In genomic region chr11:47175746-47176327, GRCh38 we compare ENCODE assay signal across 8 cellular contexts. TPM values are rescaled to one million over a fixed set of nuclear protein-coding genes. Genes with fewer than 3 reads are reported as not detected.
DNase-seq lines count a peak whose midpoint lies in the region; ATAC-seq and TF ChIP-seq lines count a peak whose summit lies in the region.

No MANE protein-coding gene starts in this region.

- 19 to 27% (median 20%) methylated on average over 11 to 14 of the region's 14 CpGs for WGBS in adrenal gland, 4 donors
- WGBS in lung, 2 donors: 29 to 34% methylated on average over 14 of the region's 14 CpGs

- peak overlapping the region; percentile 72 to 97 for H3K4me3 ChIP-seq in right atrium auricular region
- H3K4me3 ChIP-seq in adrenal gland: peak overlapping the region; percentile 84 to 97 (median 96)
- peak overlapping the region; percentile 98 for H3K4me3 ChIP-seq in lung

- no peaks in the 10 kb centered on the region for H3K27me3 ChIP-seq in right atrium auricular region
- no peaks in the 10 kb centered on the region for H3K27me3 ChIP-seq in adrenal gland
- no peaks in the 10 kb centered on the region for H3K27me3 ChIP-seq in lung (ENCODE audit: control insufficient read depth, insufficient read depth)

- no peak for DNase-seq in right atrium auricular region (ENCODE audit: low spot score)
- DNase-seq in left cardiac atrium: no peak
- DNase-seq in adrenal gland: no peak
- DNase-seq in lung (ENCODE audit: low spot score): no peak
- no peak for DNase-seq in HCEC 1CT
- DNase-seq in DMS79 (lab: John Stamatoyannopoulos, UW): no peak

- TF ChIP-seq POLR2A in adrenal gland (IDR thresholded peaks at IDR 0.05): no peak

- H3K36me3 ChIP-seq in right atrium auricular region: peaks cover 73% of the 10 kb centered on the region
- H3K36me3 ChIP-seq in adrenal gland (replicated peaks in 1 of 2): peaks cover 0 to 61% of the 10 kb centered on the region in 2 donors
- peaks cover 15 to 37% of the 10 kb centered on the region in 2 donors for H3K36me3 ChIP-seq in lung (ENCODE audit: control insufficient read depth in 2 of 2, insufficient read depth in 2 of 2, low read length in 2 of 2)

- ATAC-seq in left cardiac atrium (no peak), lung (ENCODE audit: insufficient read depth, low FRiP score) (no peak), GM21529 (IDR thresholded peaks at IDR 0.05; ENCODE audit: unreplicated experiment) (no peak), GM21717 (IDR thresholded peaks at IDR 0.05; ENCODE audit: unreplicated experiment) (no peak)

- H3K9me3 ChIP-seq in right atrium auricular region (no peaks in the 10 kb centered on the region), adrenal gland (replicated peaks in 1 of 3) (no peaks in the 10 kb centered on the region), lung (ENCODE audit: control insufficient read depth in 2 of 2, insufficient read depth in 1 of 2, low read length in 1 of 2) (no peaks in the 10 kb centered on the region)

- H3K27ac ChIP-seq in right atrium auricular region (peak overlapping the region; percentile 99), adrenal gland (peak overlapping the region; percentile 87 to 99 (median 97)), lung (ENCODE audit: low read depth in 1 of 2, low read length in 1 of 2) (peak overlapping the region; percentile 89 to 98)

- H3K4me1 ChIP-seq in right atrium auricular region (peaks cover 0 to 64% of the 10 kb centered on the region in 2 donors), adrenal gland (replicated peaks in 1 of 2) (peaks cover 24 to 40% of the 10 kb centered on the region in 2 donors), lung (ENCODE audit: control insufficient read depth in 2 of 2, insufficient read depth in 2 of 2, low read length in 2 of 2) (peaks cover 0 to 17% of the 10 kb centered on the region in 2 donors)

- TF ChIP-seq CTCF in right atrium auricular region (IDR thresholded peaks at IDR 0.05) (no peak), adrenal gland (IDR thresholded peaks at IDR 0.05) (no peak), lung (IDR thresholded peaks at IDR 0.05; ENCODE audit: control extremely low read depth, extremely low read depth) (no peak)

- intact Hi-C loops in left cardiac atrium (cut with DNase I) (loop anchor here in 1 of 2 donors (5.0 kb wide), 2 partner anchors 41 to 81 kb away; partner anchors contain the start of gene NR1H3), adrenal gland (cut with DNase I) (loop anchor here in 1 of 2 donors (5.0 kb wide), 3 partner anchors 41 to 176 kb away; partner anchors contain the start of gene MYBPC3)

RNA-seq across cellular contexts. Expression of gene ARFGAP2, which starts 0.8 kb away (rescaled TPM):
- total RNA-seq in right atrium auricular region: 10 to 100 TPM; 75.1 to 78.0 TPM
- 10 to 100 TPM; 41.4 to 54.4 TPM for total RNA-seq in left cardiac atrium
- total RNA-seq in adrenal gland: 100 to 1,000 TPM in 5 of 8 donors, 10 to 100 TPM in 3; 74.4 to 411 (median 116) TPM
- polyA plus RNA-seq in adrenal gland: 10 to 100 TPM; 72.3 to 92.6 (median 91.1) TPM
- total RNA-seq in lung: 100 to 1,000 TPM; 108 to 140 TPM
- polyA plus RNA-seq in lung: 10 to 100 TPM; 51.2 to 80.2 TPM

RNA-seq across cellular contexts. Expression of gene PACSIN3, which starts 10.4 kb away (rescaled TPM):
- 100 to 1,000 TPM; 107 to 186 TPM for total RNA-seq in right atrium auricular region
- 100 to 1,000 TPM; 108 to 126 TPM for total RNA-seq in left cardiac atrium
- 100 to 1,000 TPM in 6 of 8 donors, 10 to 100 TPM in 2; 96.3 to 211 (median 110) TPM for total RNA-seq in adrenal gland
- polyA plus RNA-seq in adrenal gland: 10 to 100 TPM; 49.4 to 78.9 (median 73.7) TPM
- total RNA-seq in lung: 10 to 100 TPM; 34.7 to 53.3 TPM
- 10 to 100 TPM; 20.6 to 37.9 TPM for polyA plus RNA-seq in lung

RNA-seq across cellular contexts. Expression of gene DDB2, which starts 38.9 kb away (rescaled TPM):
- 10 to 100 TPM in 1 of 2 donors, 1 to 10 TPM in 1; 8.8 to 12.0 TPM for total RNA-seq in right atrium auricular region
- total RNA-seq in left cardiac atrium: 10 to 100 TPM; 10.4 to 10.8 TPM
- 100 to 1,000 TPM in 1 of 8 donors, 10 to 100 TPM in 7; 35.8 to 121 (median 58.5) TPM for total RNA-seq in adrenal gland
- polyA plus RNA-seq in adrenal gland: 100 to 1,000 TPM in 1 of 3 donors, 10 to 100 TPM in 2; 48.3 to 128 (median 54.9) TPM
- 10 to 100 TPM; 14.4 to 33.9 TPM for total RNA-seq in lung
- polyA plus RNA-seq in lung: 10 to 100 TPM; 16.8 to 36.4 TPM
